1 cellular context compared by ENCODE assay signal in genomic region chr7:111226800-111227199, GRCh38.
A peak's percentile ranks its signal among the peaks of the same experiment; 100 is the strongest.
TF ChIP-seq lines count a peak whose summit lies in the region.

No MANE protein-coding gene starts in this region.

TF ChIP-seq in K562, 482 proteins besides CTCF, POLR2A, EP300 and RAD21 (continued from another document):
- TF ChIP-seq CEBPZ (IDR thresholded peaks at IDR 0.05; ENCODE audit: borderline replicate concordance, low read depth, low read length) (no peak), LARP7 (IDR thresholded peaks at IDR 0.05) (no peak), SMARCA4 (IDR thresholded peaks at IDR 0.05) (peak; percentile 63; the same call in 1 of the 2 replicates), CTCFL (IDR thresholded peaks at IDR 0.05; ENCODE audit: borderline replicate concordance, insufficient read depth, low read depth, low read length, poor library complexity, severe bottlenecking) (no peak), ARID2 (IDR thresholded peaks at IDR 0.05) (no peak), CHCHD3 (CRISPR knock-in tag; IDR thresholded peaks at IDR 0.05) (no peak), TCF3 (CRISPR knock-in tag; IDR thresholded peaks at IDR 0.05) (no peak)
